1 cellular context compared by ENCODE assay signal in genomic region chr2:196528486-196529223, GRCh38.
TF ChIP-seq lines count a peak whose summit lies in the region.

No MANE protein-coding gene starts in this region.

TF ChIP-seq in H1, 55 proteins besides CTCF, POLR2A, EP300 and RAD21:
- TF ChIP-seq EZH2 (IDR thresholded peaks at IDR 0.05; ENCODE audit: low read depth, low read length, severe bottlenecking) (no peak), TAF1 (IDR thresholded peaks at IDR 0.05; ENCODE audit: low read depth, low read length) (no peak), JUND (IDR thresholded peaks at IDR 0.05; ENCODE audit: low read length) (no peak), BACH1 (IDR thresholded peaks at IDR 0.05; ENCODE audit: low read length) (no peak)
